Comparison of ENCODE assay signal across 8 cellular contexts in the genomic region with DNA sequence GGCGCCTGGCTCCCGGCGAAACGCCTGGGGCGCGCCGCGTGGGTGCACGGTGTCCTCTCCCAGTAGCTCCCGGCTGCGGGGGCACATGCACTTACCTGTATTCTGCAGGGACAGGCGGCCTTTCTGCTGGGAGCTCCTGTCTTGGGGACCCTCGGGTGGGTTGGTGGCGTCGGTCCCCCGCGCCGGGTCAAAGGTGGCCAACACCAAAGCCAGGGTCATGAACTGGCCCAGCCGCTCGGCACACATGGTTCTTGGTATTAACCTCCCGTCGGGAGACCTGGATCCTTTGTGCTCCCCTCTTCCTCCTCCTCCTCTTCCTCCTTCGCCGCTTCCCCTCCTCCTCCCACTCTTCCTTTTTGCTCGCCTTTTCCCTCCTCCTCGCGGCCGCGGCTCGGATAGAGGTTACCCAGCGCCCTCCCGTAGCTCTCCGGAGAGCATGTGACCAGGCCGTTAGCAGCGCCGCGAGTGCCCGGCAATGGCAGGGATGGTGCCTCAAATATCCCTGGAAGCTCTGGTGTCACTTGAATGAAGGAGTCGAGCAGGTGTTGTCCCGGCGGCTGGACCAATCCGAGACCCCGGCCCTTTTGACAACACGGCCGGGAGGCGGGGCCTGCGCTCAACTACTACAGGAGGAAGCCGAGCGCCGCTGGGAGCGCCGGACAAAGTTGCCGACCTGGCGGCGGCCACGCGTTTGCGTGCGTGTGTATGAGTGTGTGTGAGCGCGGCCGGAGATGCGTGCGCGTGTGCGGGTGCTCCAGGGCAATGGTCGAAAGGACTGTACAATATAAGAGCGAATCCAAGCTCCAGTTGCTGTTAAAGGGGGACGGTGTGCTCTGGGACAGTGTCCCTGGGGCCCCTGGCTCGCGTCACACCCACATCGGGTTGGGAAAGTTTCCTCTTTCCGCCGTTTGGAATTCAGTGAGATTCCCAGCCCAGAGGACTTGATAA. TPM values are rescaled to one million over a fixed set of nuclear protein-coding genes. Genes with fewer than 3 reads are reported as not detected.
A peak's percentile ranks its signal among the peaks of the same experiment; 100 is the strongest.
DNase-seq lines count a peak whose midpoint lies in the region; ATAC-seq and TF ChIP-seq lines count a peak whose summit lies in the region.

A gene with protein sequence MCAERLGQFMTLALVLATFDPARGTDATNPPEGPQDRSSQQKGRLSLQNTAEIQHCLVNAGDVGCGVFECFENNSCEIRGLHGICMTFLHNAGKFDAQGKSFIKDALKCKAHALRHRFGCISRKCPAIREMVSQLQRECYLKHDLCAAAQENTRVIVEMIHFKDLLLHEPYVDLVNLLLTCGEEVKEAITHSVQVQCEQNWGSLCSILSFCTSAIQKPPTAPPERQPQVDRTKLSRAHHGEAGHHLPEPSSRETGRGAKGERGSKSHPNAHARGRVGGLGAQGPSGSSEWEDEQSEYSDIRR (minus strand): TSS at position 467 of the 948 bp plus-strand sequence. CDS start 221 bp downstream, at position 246.

- TF ChIP-seq CTCF in left lung (IDR thresholded peaks at IDR 0.05), result no peak

- H3K4me3 ChIP-seq in HUES64 (ENCODE audit: low read length), result peak within 1 kb of the TSS; percentile 83
- H3K4me3 ChIP-seq in left lung, result peak within 1 kb of the TSS; percentile 34 to 42

- under 1% methylated on average over 74 of the region's 74 CpGs for WGBS in HUES64

- H3K4me1 ChIP-seq in HUES64 (ENCODE audit: insufficient read depth, low read length), result peaks cover 16% of the 10 kb centered on the region
- H3K4me1 ChIP-seq in left lung, result peaks cover 17 to 59% of the 10 kb centered on the region in 2 donors

- H3K9me3 ChIP-seq in HUES64 (ENCODE audit: insufficient read depth, low read depth, low read length) (no peaks in the 10 kb centered on the region), left lung (no peaks in the 10 kb centered on the region)

- peaks cover 49% of the 10 kb centered on the region for H3K27me3 ChIP-seq in HUES64 (ENCODE audit: insufficient read depth, low read length)
- H3K27me3 ChIP-seq in left lung, result peaks cover 40 to 96% of the 10 kb centered on the region in 2 donors

- DNase-seq in DMS53 treated with DMSO at 0.1 percent for 48 hours (lab: John Stamatoyannopoulos, UW; ENCODE audit: unreplicated experiment) (peak; percentile 97), SIG-M5 (lab: John Stamatoyannopoulos, UW) (peak; percentile 63), left lung (peak; percentile 76 to 85), G401 (ENCODE audit: low spot score) (no peak)
- peak; percentile 60 to 62 for DNase-seq in stimulated activated CD8-positive, alpha-beta memory T cell treated with anti-CD3 and anti-CD28 coated beads, Interleukin-15, amount 100 ng/mL, for 48 hours (ENCODE audit: low read depth in 2 of 2)

- H3K27me3 Mint-ChIP-seq in dendritic cell treated with granulocyte-macrophage colony-stimulating factor and Interleukin-4, amounts not matched to agents 40 ng/mL and 50 ng/mL, for 4 days, result peaks cover 91% of the 10 kb centered on the region

- peak within 1 kb of the TSS; percentile 89; the same call in 1 of the 2 replicates for H3K27ac ChIP-seq in HUES64 (ENCODE audit: low read depth, low read length)
- peak within 1 kb of the TSS; percentile 4 to 53 for H3K27ac ChIP-seq in left lung

- H3K9ac ChIP-seq in HUES64 (ENCODE audit: low read depth, low read length), result peak within 1 kb of the TSS; percentile 86

- H3K4me1 Mint-ChIP-seq in dendritic cell treated with granulocyte-macrophage colony-stimulating factor and Interleukin-4, amounts not matched to agents 40 ng/mL and 50 ng/mL, for 4 days (ENCODE audit: low read depth), result peaks cover 40% of the 10 kb centered on the region

- intact Hi-C loops in dendritic cell treated with granulocyte-macrophage colony-stimulating factor and Interleukin-4, amounts not matched to agents 40 ng/mL and 50 ng/mL, for 4 days (cut with micrococcal nuclease), result no loop called here
- intact Hi-C loops in left lung (cut with DNase I), result no loop called here

- H3K36me3 Mint-ChIP-seq in dendritic cell treated with granulocyte-macrophage colony-stimulating factor and Interleukin-4, amounts not matched to agents 40 ng/mL and 50 ng/mL, for 4 days (ENCODE audit: low read depth), result no peaks in the 10 kb centered on the region

- in situ Hi-C loops in G401 (cut with HindIII; ENCODE audit: low sequenced_read_pairs), result no loop called here

- no peak within 1 kb of the TSS for H3K27ac Mint-ChIP-seq in dendritic cell treated with granulocyte-macrophage colony-stimulating factor and Interleukin-4, amounts not matched to agents 40 ng/mL and 50 ng/mL, for 4 days

- peak; percentile 51 for ATAC-seq in GM21447 (IDR thresholded peaks at IDR 0.05; ENCODE audit: unreplicated experiment)
- peak; percentile 78 for ATAC-seq in left lung

- H3K9me3 Mint-ChIP-seq in dendritic cell treated with granulocyte-macrophage colony-stimulating factor and Interleukin-4, amounts not matched to agents 40 ng/mL and 50 ng/mL, for 4 days, result peaks cover 10% of the 10 kb centered on the region

- peak within 1 kb of the TSS; percentile 62 for H3K4me3 Mint-ChIP-seq in dendritic cell treated with granulocyte-macrophage colony-stimulating factor and Interleukin-4, amounts not matched to agents 40 ng/mL and 50 ng/mL, for 4 days

- H3K36me3 ChIP-seq in HUES64 (ENCODE audit: insufficient read depth, low read length), result peaks cover 29% of the 10 kb centered on the region
- H3K36me3 ChIP-seq in left lung, result no peaks in the 10 kb centered on the region

RNA-seq across cellular contexts. Expression of the gene that starts here (rescaled TPM):
- polyA plus RNA-seq in HUES64 (2013, experiment 1 of 2), result 13.6 TPM
- 14.5 TPM for polyA plus RNA-seq in HUES64 (2013, experiment 2 of 2)
- total RNA-seq in left lung, result 1 to 10 TPM; 2.9 to 5.5 TPM
- total RNA-seq in G401 (2014; rRNA removed; shearing (Covaris generic)), result 0.03 and 1.1 TPM in 2 replicates
